Comparison of ENCODE assay signal across 16 cellular contexts in genomic region chr7:133846203-133846945, GRCh38.
"Had no signal": no experiment of that assay in that cellular context is flagged by ENCODE, and none has a peak within 500 bp of the region (broad histone marks: within the 10 kb centered on the region; RNA-seq: fewer than 3 reads in every experiment).

No MANE protein-coding gene starts in this region.

- H3K4me3 ChIP-seq: adrenal gland, gastrocnemius medialis, heart left ventricle, left lung, right atrium auricular region, tibial artery had no signal

- H3K4me1 Mint-ChIP-seq: nephron progenitor cell had no signal

- H3K27me3 ChIP-seq: adrenal gland, gastrocnemius medialis, heart left ventricle, left lung, right atrium auricular region, tibial artery had no signal

- DNase-seq: activated CD4-positive, alpha-beta T cell treated with anti-CD3 and anti-CD28 coated beads, Interleukin-2, amount 50 U/mL, for 4 hours; activated gamma-delta T cell treated with Interleukin-2 at 50 U/mL for 16 hours; adrenal gland; cerebellar nuclear complex; effector CD4-positive, alpha-beta T cell; gastrocnemius medialis; heart left ventricle; mammary epithelial cell; nephron progenitor cell; stimulated activated CD4-positive, alpha-beta T cell treated with anti-CD3 and anti-CD28 coated beads, Interleukin-12 subunit alpha, Interleukin-12 subunit beta, amount 100 ng/mL, for 4 hours; stimulated activated CD4-positive, alpha-beta T cell treated with anti-CD3 and anti-CD28 coated beads, Interleukin-1b, Interleukin-23, amount 100 ng/mL, for 48 hours; stimulated activated naive CD4-positive, alpha-beta T cell treated with Interleukin-2 at 50 U/mL for 16 hours; tibial artery had no signal

- H3K36me3 ChIP-seq: adrenal gland, gastrocnemius medialis, heart left ventricle, left lung, right atrium auricular region, tibial artery had no signal

- H3K27ac Mint-ChIP-seq: activated naive CD4-positive, alpha-beta T cell treated with anti-CD3 and anti-CD28 coated beads, Interleukin-2, amount 50 U/mL, for 72 hours; nephron progenitor cell had no signal

- H3K9me3 Mint-ChIP-seq: activated naive CD4-positive, alpha-beta T cell treated with anti-CD3 and anti-CD28 coated beads, Interleukin-2, amount 50 U/mL, for 72 hours had no signal

- H3K4me1 ChIP-seq: adrenal gland, gastrocnemius medialis, left lung, right atrium auricular region, tibial artery had no signal

- H3K27ac ChIP-seq: adrenal gland, gastrocnemius medialis, heart left ventricle, left lung, right atrium auricular region, tibial artery had no signal

- H3K36me3 Mint-ChIP-seq: activated naive CD4-positive, alpha-beta T cell treated with anti-CD3 and anti-CD28 coated beads, Interleukin-2, amount 50 U/mL, for 72 hours had no signal

- H3K4me3 Mint-ChIP-seq: nephron progenitor cell had no signal

- H3K9me3 ChIP-seq: adrenal gland, gastrocnemius medialis, tibial artery had no signal
